Comparison of ENCODE assay signal across 24 cellular contexts in genomic region chr17:78327880-78328279, GRCh38.
"Had no signal": no experiment of that assay in that cellular context is flagged by ENCODE, and none has a peak within 500 bp of the region (broad histone marks: within the 10 kb centered on the region; RNA-seq: fewer than 3 reads in every experiment).

No MANE protein-coding gene starts in this region.

- ATAC-seq: body of pancreas; left lung; naive thymus-derived CD8-positive, alpha-beta T cell; right lobe of liver; stimulated activated memory B cell treated with anti-CD40 and anti-IgM and Interleukin-4, amounts not matched to agents 10 μg/mL and 1 μg/mL and 100 μg/mL, for 72 hours; T-helper 17 cell had no signal

- H3K27me3 ChIP-seq: body of pancreas, left lung, right lobe of liver, stomach, suprapubic skin, tibial nerve had no signal

- H3K36me3 ChIP-seq: left lung, right lobe of liver, stomach, suprapubic skin, tibial nerve had no signal

- H3K36me3 Mint-ChIP-seq: mesothelial cell of epicardium; naive thymus-derived CD8-positive, alpha-beta T cell; stimulated activated memory B cell treated with anti-CD40 and anti-IgM and Interleukin-4, amounts not matched to agents 10 μg/mL and 1 μg/mL and 100 μg/mL, for 72 hours had no signal

- H3K27ac Mint-ChIP-seq: activated naive CD4-positive, alpha-beta T cell treated with anti-CD3 and anti-CD28 coated beads for 36 hours; dendritic cell treated with granulocyte-macrophage colony-stimulating factor and Interleukin-4, amounts not matched to agents 40 ng/mL and 50 ng/mL, for 4 days; mesothelial cell of epicardium; T-helper 17 cell had no signal

- H3K9me3 ChIP-seq: body of pancreas, left lung, right lobe of liver, stomach, suprapubic skin, tibial nerve had no signal

- H3K9me3 Mint-ChIP-seq: activated naive CD4-positive, alpha-beta T cell treated with anti-CD3 and anti-CD28 coated beads for 36 hours; dendritic cell treated with granulocyte-macrophage colony-stimulating factor and Interleukin-4, amounts not matched to agents 40 ng/mL and 50 ng/mL, for 4 days; mesothelial cell of epicardium; naive thymus-derived CD8-positive, alpha-beta T cell; stimulated activated memory B cell treated with anti-CD40 and anti-IgM and Interleukin-4, amounts not matched to agents 10 μg/mL and 1 μg/mL and 100 μg/mL, for 72 hours had no signal

- H3K4me1 ChIP-seq: body of pancreas, right lobe of liver had no signal

- H3K27ac ChIP-seq: body of pancreas, right lobe of liver, suprapubic skin had no signal

- H3K4me3 ChIP-seq: body of pancreas, left lung, lung, right lobe of liver, skin epidermis, stomach, suprapubic skin, tibial nerve had no signal

- H3K27me3 Mint-ChIP-seq: dendritic cell treated with granulocyte-macrophage colony-stimulating factor and Interleukin-4, amounts not matched to agents 40 ng/mL and 50 ng/mL, for 4 days; naive thymus-derived CD8-positive, alpha-beta T cell; stimulated activated memory B cell treated with anti-CD40 and anti-IgM and Interleukin-4, amounts not matched to agents 10 μg/mL and 1 μg/mL and 100 μg/mL, for 72 hours; T-helper 17 cell had no signal

- DNase-seq: activated CD4-positive, alpha-beta T cell treated with anti-CD3 and anti-CD28 coated beads for 4 hours; activated CD4-positive, alpha-beta T cell treated with anti-CD3 and anti-CD28 coated beads, Interleukin-2, amount 50 U/mL, for 48 hours; activated CD4-positive, CD25-positive, alpha-beta regulatory T cell; activated CD8-positive, alpha-beta memory T cell treated with anti-CD3 and anti-CD28 coated beads, Interleukin-2, amount 50 U/mL, for 48 hours; activated naive CD4-positive, alpha-beta T cell treated with anti-CD3 and anti-CD28 coated beads for 36 hours; activated T-cell treated with anti-CD3 and anti-CD28 coated beads, Interleukin-2, amount 50 U/mL, for 48 hours; body of pancreas; effector CD4-positive, alpha-beta T cell; foreskin fibroblast; naive thymus-derived CD8-positive, alpha-beta T cell; nucleus accumbens; posterior cingulate gyrus; right lobe of liver; stimulated activated CD4-positive, alpha-beta T cell treated with anti-CD3 and anti-CD28 coated beads, Interleukin-2, amount 100 ng/mL, for 24 hours; stomach; T-helper 17 cell had no signal

- H3K4me3 Mint-ChIP-seq: activated naive CD4-positive, alpha-beta T cell treated with anti-CD3 and anti-CD28 coated beads for 36 hours; dendritic cell treated with granulocyte-macrophage colony-stimulating factor and Interleukin-4, amounts not matched to agents 40 ng/mL and 50 ng/mL, for 4 days; mesothelial cell of epicardium; naive thymus-derived CD8-positive, alpha-beta T cell; stimulated activated memory B cell treated with anti-CD40 and anti-IgM and Interleukin-4, amounts not matched to agents 10 μg/mL and 1 μg/mL and 100 μg/mL, for 72 hours had no signal
